ENCODE assay signal across 22 cellular contexts in the genomic region with DNA sequence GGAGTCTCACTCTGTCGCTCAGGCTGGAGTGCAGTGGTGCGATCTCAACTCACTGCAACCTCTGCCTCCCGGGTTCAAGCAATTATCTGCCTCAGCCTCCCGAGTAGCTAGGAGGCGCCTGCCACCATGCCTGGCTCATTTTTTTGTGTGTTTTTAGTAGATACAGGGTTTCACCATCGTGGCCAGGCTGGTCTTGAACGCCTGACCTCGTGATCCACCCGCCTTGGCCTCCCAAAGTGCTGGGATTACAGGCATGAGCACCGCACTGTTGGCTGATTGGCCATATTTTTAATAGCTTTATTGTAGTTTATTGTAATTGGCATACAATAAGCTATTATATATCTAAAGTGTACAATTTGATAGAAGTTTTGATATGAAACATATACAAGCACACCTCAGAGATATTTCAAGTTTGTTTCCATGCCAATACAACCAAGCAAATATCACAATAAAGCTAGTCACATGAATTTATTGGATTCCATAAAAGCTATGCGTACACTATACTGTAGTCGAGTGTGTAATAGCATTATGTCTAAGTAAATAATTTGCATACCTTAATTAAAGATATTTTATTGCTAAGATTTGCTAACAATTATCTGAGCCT. TPM values are rescaled to one million over a fixed set of nuclear protein-coding genes. Genes with fewer than 3 reads are reported as not detected.
DNase-seq lines count a peak whose midpoint lies in the region; ATAC-seq, FAIRE-seq and TF ChIP-seq lines count a peak whose summit lies in the region.
"Had no signal": no experiment of that assay in that cellular context is flagged by ENCODE, and none has a peak within 500 bp of the region (broad histone marks: within the 10 kb centered on the region; RNA-seq: fewer than 3 reads in every experiment).

No MANE protein-coding gene starts in this region.

- H3K36me3 ChIP-seq in small intestine (ENCODE audit: control insufficient read depth in 2 of 2, insufficient read depth in 2 of 2, low read length in 2 of 2) (peaks cover 0 to 1% of the 10 kb centered on the region in 2 donors), mammary epithelial cell (ENCODE audit: insufficient read depth, low read length) (no peaks in the 10 kb centered on the region), PC-3 (ENCODE audit: low read depth, low read length) (no peaks in the 10 kb centered on the region)
- H3K36me3 ChIP-seq: BE2C; BLaER1 treated with 17β-estradiol and CSF1 and Interleukin-3, amounts not matched to agents 10 nM and 100 nM; HAP-1 had no signal

- no peak for TF ChIP-seq CTCF in LNCaP clone FGC (IDR thresholded peaks at IDR 0.05; ENCODE audit: control insufficient read depth, extremely low read depth, insufficient read depth)
- no peak for TF ChIP-seq CTCF in mammary epithelial cell (conservative IDR thresholded peaks at IDR 0.05 in 1 of 2, IDR thresholded peaks at IDR 0.05 in 1 of 2; ENCODE audit: extremely low read depth in 1 of 2, insufficient read depth in 1 of 2, low read depth in 1 of 2, low read length in 2 of 2)
- no peak for TF ChIP-seq CTCF in PC-3 (conservative IDR thresholded peaks at IDR 0.05; ENCODE audit: low read depth, low read length)

- H3K4me3 ChIP-seq in LNCaP clone FGC (ENCODE audit: low read depth, low read length) (no peak overlapping the region), small intestine (ENCODE audit: low read depth in 1 of 2, low read length in 2 of 2) (no peak overlapping the region), mammary epithelial cell (replicated peaks in 1 of 3; ENCODE audit: insufficient read depth in 1 of 3, low read depth in 2 of 3, low read length in 3 of 3) (no peak overlapping the region), PC-3 (ENCODE audit: low read length) (no peak overlapping the region)
- H3K4me3 ChIP-seq: A549; BLaER1 treated with 17β-estradiol and CSF1 and Interleukin-3, amounts not matched to agents 10 nM and 100 nM; HAP-1 had no signal

- dilution Hi-C loops in mammary epithelial cell (cut with HindIII; ENCODE audit: low sequenced_read_pairs): no loop called here

- H3K79me2 ChIP-seq in mammary epithelial cell (ENCODE audit: insufficient read depth, low read length): no peaks in the 10 kb centered on the region
- no peaks in the 10 kb centered on the region for H3K79me2 ChIP-seq in PC-3 (ENCODE audit: low read length)

- CTCF ChIA-PET in mammary epithelial cell (lab: Charles Lee; ENCODE audit: low non-redundant PET): no interaction called here
- CTCF ChIA-PET in PC-3 (lab: Charles Lee): interaction anchor here (0.6 kb wide), 1 partner anchor 348 kb away, joined by 3 read pairs; no protein-coding TSS in a partner anchor

- 38 to 70% (median 54%) methylated on average over 12 of the region's 12 CpGs for WGBS in small intestine, 3 donors
- 82% methylated on average over 12 of the region's 12 CpGs for WGBS in mammary epithelial cell (ENCODE audit: low coverage, missing lambda C conversion rate)

- in situ Hi-C loops in mammary epithelial cell (cut with MboI; ENCODE audit: low sequenced_read_pairs in 2 of 2): no loop called here

- H3F3A ChIP-seq in PC-3 (ENCODE audit: low read length, unreplicated experiment): no peaks in the 10 kb centered on the region

- H3K4me1 ChIP-seq in small intestine (ENCODE audit: control insufficient read depth in 2 of 2, insufficient read depth in 1 of 2, low read depth in 1 of 2, low read length in 1 of 2): peaks cover 3% of the 10 kb centered on the region in 2 donors
- H3K4me1 ChIP-seq in mammary epithelial cell (ENCODE audit: insufficient read depth, low read length): no peaks in the 10 kb centered on the region
- no peaks in the 10 kb centered on the region for H3K4me1 ChIP-seq in PC-3 (ENCODE audit: insufficient read depth, low read length)
- H3K4me1 ChIP-seq: BE2C; BLaER1 treated with 17β-estradiol and CSF1 and Interleukin-3, amounts not matched to agents 10 nM and 100 nM; HAP-1 had no signal

- H3K4me2 ChIP-seq in mammary epithelial cell (ENCODE audit: insufficient read depth, low read depth, low read length) (no peak overlapping the region), PC-3 (ENCODE audit: low read length) (no peak overlapping the region)
- H3K4me2 ChIP-seq: A549; BLaER1 treated with 17β-estradiol and CSF1 and Interleukin-3, amounts not matched to agents 10 nM and 100 nM had no signal

- ATAC-seq in left colon (peak; percentile 63), PC-3 (no peak), Right ventricle myocardium superior (ENCODE audit: poor library complexity) (no peak)
- ATAC-seq: A549 had no signal

- BruUV-seq in mammary epithelial cell (replicated peaks; lab: Mats Ljungman, UMichigan) (no TSS peak), PC-3 (replicated peaks; lab: Mats Ljungman, UMichigan) (no TSS peak)

- POLR2A ChIA-PET in PC-3 (lab: Charles Lee; ENCODE audit: unreplicated experiment): no interaction called here

- no peaks in the 10 kb centered on the region for H3K9me2 ChIP-seq in PC-3 (replicated peaks; ENCODE audit: low read length)

- FAIRE-seq in small intestine (lab: Jason Lieb, UNC): no peak
- FAIRE-seq: G401.6, GM12892, H54 had no signal

- no peaks in the 10 kb centered on the region for H3K27me3 ChIP-seq in small intestine (ENCODE audit: control insufficient read depth in 2 of 2, insufficient read depth in 2 of 2, low read length in 2 of 2)
- no peaks in the 10 kb centered on the region for H3K27me3 ChIP-seq in mammary epithelial cell (ENCODE audit: insufficient read depth, low read length)
- H3K27me3 ChIP-seq in PC-3 (ENCODE audit: low read length): no peaks in the 10 kb centered on the region
- H3K27me3 ChIP-seq: BLaER1 treated with 17β-estradiol and CSF1 and Interleukin-3, amounts not matched to agents 10 nM and 100 nM had no signal

- H4K20me1 ChIP-seq in mammary epithelial cell (ENCODE audit: insufficient read depth, low read length): no peaks in the 10 kb centered on the region
- H4K20me1 ChIP-seq in PC-3 (ENCODE audit: low read length): no peaks in the 10 kb centered on the region
- H4K20me1 ChIP-seq: BLaER1 treated with 17β-estradiol and CSF1 and Interleukin-3, amounts not matched to agents 10 nM and 100 nM had no signal

- no peak overlapping the region for H2AFZ ChIP-seq in mammary epithelial cell (ENCODE audit: low read depth, low read length)
- H2AFZ ChIP-seq in PC-3 (ENCODE audit: low read length): no peak overlapping the region

- no peak overlapping the region for H3K27ac ChIP-seq in small intestine (ENCODE audit: low read depth in 1 of 2, low read length in 1 of 2)
- no peak overlapping the region for H3K27ac ChIP-seq in mammary epithelial cell (ENCODE audit: insufficient read depth, low read depth, low read length)
- H3K27ac ChIP-seq in PC-3 (ENCODE audit: low read length): no peak overlapping the region
- H3K27ac ChIP-seq: A549; BLaER1 treated with 17β-estradiol and CSF1 and Interleukin-3, amounts not matched to agents 10 nM and 100 nM had no signal

- DNase-seq in LNCaP clone FGC (ENCODE audit: low read depth) (peak; percentile 83), left colon (no peak), small intestine (peak; percentile 53), mammary epithelial cell (no peak), PC-3 (no peak), Right ventricle myocardium superior (no peak)
- DNase-seq: 8988T; ACHN; AML-193; BE2C; CD4-positive, alpha-beta memory T cell; COR-L47; DMS153; DND-41; GOT3; HFFc6 had no signal

- intact Hi-C loops in left colon (cut with DNase I, micrococcal nuclease): no loop called here
- intact Hi-C loops in mammary epithelial cell (cut with micrococcal nuclease): no loop called here
- intact Hi-C loops in PC-3 (cut with micrococcal nuclease): no loop called here
- intact Hi-C loops in Right ventricle myocardium superior (cut with DNase I): no loop called here

- H3K9me3 ChIP-seq in small intestine (ENCODE audit: control insufficient read depth, low read depth): no peaks in the 10 kb centered on the region
- no peaks in the 10 kb centered on the region for H3K9me3 ChIP-seq in mammary epithelial cell (replicated peaks; ENCODE audit: insufficient read depth, low read length)
- no peaks in the 10 kb centered on the region for H3K9me3 ChIP-seq in PC-3 (ENCODE audit: low read length)
- H3K9me3 ChIP-seq: A549; BE2C; BLaER1 treated with 17β-estradiol and CSF1 and Interleukin-3, amounts not matched to agents 10 nM and 100 nM; HAP-1 had no signal

- H3K9ac ChIP-seq in mammary epithelial cell (ENCODE audit: insufficient read depth, low read length) (no peak overlapping the region), PC-3 (ENCODE audit: low read length) (no peak overlapping the region)
- H3K9ac ChIP-seq: BLaER1 treated with 17β-estradiol and CSF1 and Interleukin-3, amounts not matched to agents 10 nM and 100 nM had no signal

RNA-seq across cellular contexts. Expression of a gene that starts 5.6 kb away (rescaled TPM):
- 10 to 100 TPM in 1 of 2 donors, 1 to 10 TPM in 1; 6.6 to 12.2 TPM for total RNA-seq in left colon
- 10 to 100 TPM; 23.1 to 40.5 (median 39.2) TPM for polyA plus RNA-seq in small intestine
- under 1 TPM in 1 of 2 donors, not detected in 1; 0.17 TPM for total RNA-seq in mammary epithelial cell
- not detected for polyA plus RNA-seq in mammary epithelial cell
- not detected for polyA minus RNA-seq in mammary epithelial cell
- not detected in 2 replicates for total RNA-seq in PC-3 (2014; rRNA removed)
- total RNA-seq in Right ventricle myocardium superior: not detected
- polyA plus RNA-seq: CD4-positive, alpha-beta memory T cell had no signal

Comparison
In these comparisons a context has a peak if more than half of its experiments do, and no peak if none do; other contexts are left out.
1. DNase-seq: peak in LNCaP clone FGC (single experiment) and small intestine (single experiment); none in left colon (0 of 2), mammary epithelial cell (single experiment), PC-3 (single experiment) and Right ventricle myocardium superior (single experiment).